In the genomic region with DNA sequence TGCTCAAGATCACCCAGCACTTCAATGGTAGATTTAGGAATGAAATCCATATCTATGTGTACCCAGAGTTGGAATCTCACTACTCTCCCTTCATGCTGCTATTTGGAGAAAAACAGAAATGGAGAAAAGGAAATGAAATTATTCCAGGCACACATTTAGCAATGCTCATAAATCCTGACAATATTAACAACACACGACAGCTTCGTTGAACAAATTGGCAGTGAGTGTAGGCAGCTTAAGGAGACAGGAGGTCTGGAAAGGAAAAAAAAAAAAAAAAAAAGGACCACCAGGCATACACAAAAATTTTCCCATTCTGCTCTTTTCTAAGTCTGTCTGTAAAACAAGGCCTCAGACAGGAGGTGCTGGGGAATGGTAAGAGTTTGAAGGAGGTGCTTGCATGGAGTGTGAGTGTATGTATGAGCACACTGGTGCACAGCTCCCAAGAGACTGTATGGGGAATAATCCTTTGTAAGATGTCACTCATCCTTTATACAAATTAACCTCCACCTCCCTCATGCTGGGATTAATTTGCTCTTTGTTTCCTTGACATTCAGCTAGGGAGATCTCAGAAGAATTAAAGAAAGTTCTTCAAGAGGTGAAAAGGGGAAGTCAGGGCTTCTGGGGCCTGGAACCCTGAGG, we compare ENCODE assay signal across 19 cellular contexts.
DNase-seq lines count a peak whose midpoint lies in the region; ATAC-seq, FAIRE-seq and TF ChIP-seq lines count a peak whose summit lies in the region.
"Had no signal": no experiment of that assay in that cellular context is flagged by ENCODE, and none has a peak within 500 bp of the region (broad histone marks: within the 10 kb centered on the region; RNA-seq: fewer than 3 reads in every experiment).

No MANE protein-coding gene starts in this region.

- ATAC-seq in GM21447 (IDR thresholded peaks at IDR 0.05; ENCODE audit: unreplicated experiment): no peak
- ATAC-seq: A549, Panc1 had no signal

- H3K27me3 ChIP-seq in WERI-Rb-1 (ENCODE audit: insufficient read depth, low read depth, severe bottlenecking) (no peaks in the 10 kb centered on the region), thyroid gland (no peaks in the 10 kb centered on the region)

- 65 to 80% methylated on average over 2 of the region's 2 CpGs for WGBS in thyroid gland, 2 donors

- H3K4me3 ChIP-seq in WERI-Rb-1 (ENCODE audit: low read depth, low read length) (no peak overlapping the region; the same call in 1 of the 2 replicates), thyroid gland (replicated peaks in 1 of 3) (no peak overlapping the region)
- H3K4me3 ChIP-seq: A549 had no signal

- H3K36me3 ChIP-seq in WERI-Rb-1: peaks cover 4% of the 10 kb centered on the region
- H3K36me3 ChIP-seq in thyroid gland: no peaks in the 10 kb centered on the region

- TF ChIP-seq CTCF in D721Med (IDR thresholded peaks at IDR 0.05; ENCODE audit: insufficient read depth, missing control alignments): no peak
- TF ChIP-seq CTCF in WERI-Rb-1 (IDR thresholded peaks at IDR 0.05; ENCODE audit: low read depth, low read length): no peak
- no peak for TF ChIP-seq CTCF in thyroid gland (IDR thresholded peaks at IDR 0.05)

- peak; percentile 36 for DNase-seq in D721Med (ENCODE audit: insufficient read length, low spot score)
- peak; percentile 47 for DNase-seq in NCI-H1694 treated with DMSO at 0.1 percent for 48 hours (lab: John Stamatoyannopoulos, UW)
- peak; percentile 89 for DNase-seq in NCI-H524 treated with DMSO at 0.1 percent for 48 hours (lab: John Stamatoyannopoulos, UW)
- peak; percentile 39 for DNase-seq in WERI-Rb-1
- DNase-seq in NCI-H1417 treated with DMSO at 0.1 percent for 48 hours (lab: John Stamatoyannopoulos, UW): no peak
- no peak for DNase-seq in thyroid gland
- DNase-seq: EL, GF-D8, H9, HFFc6, Kasumi-1, NCI-H2029, NCI-H2227 treated with DMSO at 0.1 percent for 48 hours, NCI-H748 treated with DMSO at 0.1 percent for 48 hours, SIG-M5, T-helper 1 cell had no signal

- H3K9me3 ChIP-seq in WERI-Rb-1 (ENCODE audit: severe bottlenecking): no peaks in the 10 kb centered on the region
- H3K9me3 ChIP-seq in thyroid gland: no peaks in the 10 kb centered on the region
- H3K9me3 ChIP-seq: A549 had no signal

- H3K27ac ChIP-seq in WERI-Rb-1 (no peak overlapping the region; the same call in 1 of the 2 replicates), thyroid gland (no peak overlapping the region)
- H3K27ac ChIP-seq: A549 had no signal

- TF ChIP-seq POLR2A in thyroid gland (IDR thresholded peaks at IDR 0.05): no peak

- FAIRE-seq in D721Med (lab: Jason Lieb, UNC): peak; percentile 81
- FAIRE-seq: A549 had no signal

- intact Hi-C loops in thyroid gland (cut with DNase I): no loop called here

- no peaks in the 10 kb centered on the region for H3K4me1 ChIP-seq in thyroid gland
- H3K4me1 ChIP-seq: A549 had no signal

Comparison
In these comparisons a context has a peak if more than half of its experiments do, and no peak if none do; other contexts are left out.
1. DNase-seq: peak in D721Med (single experiment), NCI-H1694 treated with DMSO at 0.1 percent for 48 hours (single experiment), NCI-H524 treated with DMSO at 0.1 percent for 48 hours (single experiment) and WERI-Rb-1 (single experiment); none in NCI-H1417 treated with DMSO at 0.1 percent for 48 hours (single experiment) and thyroid gland (0 of 2).